ENCODE assay signal across 8 cellular contexts in genomic region chr16:4306439-4307214, GRCh38. TPM values are rescaled to one million over a fixed set of nuclear protein-coding genes. Genes with fewer than 3 reads are reported as not detected.
A peak's percentile ranks its signal among the peaks of the same experiment; 100 is the strongest.
DNase-seq lines count a peak whose midpoint lies in the region; ATAC-seq, FAIRE-seq and TF ChIP-seq lines count a peak whose summit lies in the region.

No MANE protein-coding gene starts in this region.

- peak overlapping the region; percentile 97 for H3K27ac Mint-ChIP-seq in activated T-helper 17 cell treated with anti-CD3 and anti-CD28 coated beads, Interleukin-2, amount 50 U/mL, for 72 hours
- peak overlapping the region; percentile 95 for H3K27ac Mint-ChIP-seq in glutamatergic neuron (ENCODE audit: unreplicated experiment)

- DNase-seq in NCI-H2107 (lab: John Stamatoyannopoulos, UW) (peak; percentile 61), glutamatergic neuron (peak; percentile 71), small intestine (no peak), LoVo (ENCODE audit: low spot score) (no peak)

- peaks cover 17% of the 10 kb centered on the region; the same call in 1 of the 2 replicates for H3K4me1 ChIP-seq in ES-I3 (ENCODE audit: insufficient read depth, low read length)
- H3K4me1 ChIP-seq in small intestine (ENCODE audit: control insufficient read depth in 2 of 2, insufficient read depth in 1 of 2, low read depth in 1 of 2, low read length in 1 of 2), result no peaks in the 10 kb centered on the region

- H3K4me3 Mint-ChIP-seq in activated T-helper 17 cell treated with anti-CD3 and anti-CD28 coated beads, Interleukin-2, amount 50 U/mL, for 72 hours, result peak overlapping the region; percentile 98
- peak overlapping the region; percentile 95 for H3K4me3 Mint-ChIP-seq in glutamatergic neuron (ENCODE audit: unreplicated experiment)

- no peak for TF ChIP-seq CTCF in glutamatergic neuron (IDR thresholded peaks at IDR 0.05; ENCODE audit: partially characterized antibody, unreplicated experiment)

- H3K9me3 ChIP-seq in ES-I3 (ENCODE audit: control insufficient read depth, insufficient read depth, low read length) (no peaks in the 10 kb centered on the region), small intestine (ENCODE audit: control insufficient read depth, low read depth) (no peaks in the 10 kb centered on the region)

- H3K36me3 ChIP-seq in ES-I3 (ENCODE audit: insufficient read depth, low read length) (peaks cover 2% of the 10 kb centered on the region; the same call in 1 of the 2 replicates), small intestine (ENCODE audit: control insufficient read depth in 2 of 2, insufficient read depth in 2 of 2, low read length in 2 of 2) (no peaks in the 10 kb centered on the region)

- peak; percentile 9 for ATAC-seq in activated T-helper 17 cell treated with anti-CD3 and anti-CD28 coated beads, Interleukin-2, amount 50 U/mL, for 72 hours (replicated peaks)
- ATAC-seq in GM21390 (IDR thresholded peaks at IDR 0.05; ENCODE audit: unreplicated experiment) (no peak), HG03469 (IDR thresholded peaks at IDR 0.05; ENCODE audit: unreplicated experiment) (no peak)

- peaks cover 17% of the 10 kb centered on the region for H3K4me1 Mint-ChIP-seq in activated T-helper 17 cell treated with anti-CD3 and anti-CD28 coated beads, Interleukin-2, amount 50 U/mL, for 72 hours
- peaks cover 31% of the 10 kb centered on the region for H3K4me1 Mint-ChIP-seq in glutamatergic neuron (ENCODE audit: low read depth, unreplicated experiment)

- no peaks in the 10 kb centered on the region for H3K9me3 Mint-ChIP-seq in activated T-helper 17 cell treated with anti-CD3 and anti-CD28 coated beads, Interleukin-2, amount 50 U/mL, for 72 hours
- peaks cover 21% of the 10 kb centered on the region for H3K9me3 Mint-ChIP-seq in glutamatergic neuron (ENCODE audit: unreplicated experiment)

- peak overlapping the region; percentile 19 to 65 for H3K4me3 ChIP-seq in small intestine (ENCODE audit: low read depth in 1 of 2, low read length in 2 of 2)

- H3K9ac ChIP-seq in ES-I3 (ENCODE audit: low read depth, low read length), result peak overlapping the region; percentile 85

- 63 to 80% (median 78%) methylated on average over 16 of the region's 16 CpGs for WGBS in small intestine, 3 donors

- FAIRE-seq in small intestine (lab: Jason Lieb, UNC), result no peak

- H3K27me3 Mint-ChIP-seq in activated T-helper 17 cell treated with anti-CD3 and anti-CD28 coated beads, Interleukin-2, amount 50 U/mL, for 72 hours, result no peaks in the 10 kb centered on the region
- H3K27me3 Mint-ChIP-seq in glutamatergic neuron (ENCODE audit: unreplicated experiment), result peaks cover 15% of the 10 kb centered on the region

- peak overlapping the region; percentile 72 to 95 for H3K27ac ChIP-seq in small intestine (ENCODE audit: low read depth in 1 of 2, low read length in 1 of 2)

- no peaks in the 10 kb centered on the region for H3K27me3 ChIP-seq in small intestine (ENCODE audit: control insufficient read depth in 2 of 2, insufficient read depth in 2 of 2, low read length in 2 of 2)

- peaks cover 33% of the 10 kb centered on the region for H3K36me3 Mint-ChIP-seq in activated T-helper 17 cell treated with anti-CD3 and anti-CD28 coated beads, Interleukin-2, amount 50 U/mL, for 72 hours (ENCODE audit: low read depth)
- H3K36me3 Mint-ChIP-seq in glutamatergic neuron (ENCODE audit: unreplicated experiment), result no peaks in the 10 kb centered on the region

RNA-seq across cellular contexts. Expression of gene GLIS2, which starts 9.2 kb away (rescaled TPM):
- total RNA-seq in activated T-helper 17 cell treated with anti-CD3 and anti-CD28 coated beads, Interleukin-2, amount 50 U/mL, for 72 hours, result 1 to 10 TPM in 1 of 2 donors, under 1 TPM in 1; 0.37 to 1.6 TPM
- 16.5 TPM for total RNA-seq in glutamatergic neuron (ENCODE audit: unreplicated experiment)
- 1 to 10 TPM in 2 of 3 donors, under 1 TPM in 1; 0.22 to 3.6 (median 1.1) TPM for polyA plus RNA-seq in small intestine

RNA-seq across cellular contexts. Expression of gene TFAP4, which starts 33.8 kb away (rescaled TPM):
- 10 to 100 TPM; 14.5 to 27.2 TPM for total RNA-seq in activated T-helper 17 cell treated with anti-CD3 and anti-CD28 coated beads, Interleukin-2, amount 50 U/mL, for 72 hours
- total RNA-seq in glutamatergic neuron (ENCODE audit: unreplicated experiment), result 13.0 TPM
- 10 to 100 TPM in 1 of 3 donors, 1 to 10 TPM in 2; 4.2 to 14.7 (median 5.4) TPM for polyA plus RNA-seq in small intestine

RNA-seq across cellular contexts. Expression of gene PAM16, which starts 44.5 kb away (rescaled TPM):
- total RNA-seq in activated T-helper 17 cell treated with anti-CD3 and anti-CD28 coated beads, Interleukin-2, amount 50 U/mL, for 72 hours, result 10 to 100 TPM; 40.4 to 74.7 TPM
- total RNA-seq in glutamatergic neuron (ENCODE audit: unreplicated experiment), result 33.1 TPM
- polyA plus RNA-seq in small intestine, result 10 to 100 TPM; 63.0 to 98.4 (median 76.0) TPM

Comparison
In these comparisons a context has a peak if more than half of its experiments do, and no peak if none do; other contexts are left out.
1. DNase-seq: peak in NCI-H2107 (single experiment) and glutamatergic neuron (single experiment); none in small intestine (single experiment) and LoVo (single experiment).